Comparison of ENCODE assay signal across 1 cellular context in the genomic region with DNA sequence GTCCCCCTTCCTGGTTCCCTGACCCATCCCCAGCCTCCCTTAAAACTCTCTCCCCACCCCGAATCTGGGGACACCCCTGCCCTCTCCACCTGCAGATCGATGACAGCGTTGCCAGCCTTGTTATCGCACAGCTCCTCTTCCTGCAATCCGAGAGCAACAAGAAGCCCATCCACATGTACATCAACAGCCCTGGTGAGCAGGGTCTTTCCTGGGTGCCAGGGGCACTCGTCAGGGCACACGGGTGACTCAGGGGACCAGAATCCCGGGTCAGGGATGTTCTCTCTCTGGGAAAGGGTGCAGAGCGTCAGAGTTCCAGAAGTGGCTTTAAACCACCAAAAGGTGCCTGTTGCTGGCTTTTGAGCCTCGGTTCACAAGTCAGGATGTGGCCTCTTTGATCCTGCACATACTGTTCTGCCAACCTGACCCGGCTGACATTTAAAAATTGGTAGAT.
TF ChIP-seq lines count a peak whose summit lies in the region.

No MANE protein-coding gene starts in this region.

TF ChIP-seq in GM23338, 12 proteins besides CTCF, POLR2A, EP300 and RAD21 (continued from another document):
- TF ChIP-seq, protein P1, sequence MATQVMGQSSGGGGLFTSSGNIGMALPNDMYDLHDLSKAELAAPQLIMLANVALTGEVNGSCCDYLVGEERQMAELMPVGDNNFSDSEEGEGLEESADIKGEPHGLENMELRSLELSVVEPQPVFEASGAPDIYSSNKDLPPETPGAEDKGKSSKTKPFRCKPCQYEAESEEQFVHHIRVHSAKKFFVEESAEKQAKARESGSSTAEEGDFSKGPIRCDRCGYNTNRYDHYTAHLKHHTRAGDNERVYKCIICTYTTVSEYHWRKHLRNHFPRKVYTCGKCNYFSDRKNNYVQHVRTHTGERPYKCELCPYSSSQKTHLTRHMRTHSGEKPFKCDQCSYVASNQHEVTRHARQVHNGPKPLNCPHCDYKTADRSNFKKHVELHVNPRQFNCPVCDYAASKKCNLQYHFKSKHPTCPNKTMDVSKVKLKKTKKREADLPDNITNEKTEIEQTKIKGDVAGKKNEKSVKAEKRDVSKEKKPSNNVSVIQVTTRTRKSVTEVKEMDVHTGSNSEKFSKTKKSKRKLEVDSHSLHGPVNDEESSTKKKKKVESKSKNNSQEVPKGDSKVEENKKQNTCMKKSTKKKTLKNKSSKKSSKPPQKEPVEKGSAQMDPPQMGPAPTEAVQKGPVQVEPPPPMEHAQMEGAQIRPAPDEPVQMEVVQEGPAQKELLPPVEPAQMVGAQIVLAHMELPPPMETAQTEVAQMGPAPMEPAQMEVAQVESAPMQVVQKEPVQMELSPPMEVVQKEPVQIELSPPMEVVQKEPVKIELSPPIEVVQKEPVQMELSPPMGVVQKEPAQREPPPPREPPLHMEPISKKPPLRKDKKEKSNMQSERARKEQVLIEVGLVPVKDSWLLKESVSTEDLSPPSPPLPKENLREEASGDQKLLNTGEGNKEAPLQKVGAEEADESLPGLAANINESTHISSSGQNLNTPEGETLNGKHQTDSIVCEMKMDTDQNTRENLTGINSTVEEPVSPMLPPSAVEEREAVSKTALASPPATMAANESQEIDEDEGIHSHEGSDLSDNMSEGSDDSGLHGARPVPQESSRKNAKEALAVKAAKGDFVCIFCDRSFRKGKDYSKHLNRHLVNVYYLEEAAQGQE (IDR thresholded peaks at IDR 0.05; ENCODE audit: unreplicated experiment), result no peak
- TF ChIP-seq NANOG (IDR thresholded peaks at IDR 0.05; ENCODE audit: borderline replicate concordance), result no peak
- no peak for TF ChIP-seq ZNF331 (CRISPR knock-in tag; IDR thresholded peaks at IDR 0.05; ENCODE audit: low read depth)
- no peak for TF ChIP-seq ZNF114 (CRISPR knock-in tag; IDR thresholded peaks at IDR 0.05)
- TF ChIP-seq, protein P2, sequence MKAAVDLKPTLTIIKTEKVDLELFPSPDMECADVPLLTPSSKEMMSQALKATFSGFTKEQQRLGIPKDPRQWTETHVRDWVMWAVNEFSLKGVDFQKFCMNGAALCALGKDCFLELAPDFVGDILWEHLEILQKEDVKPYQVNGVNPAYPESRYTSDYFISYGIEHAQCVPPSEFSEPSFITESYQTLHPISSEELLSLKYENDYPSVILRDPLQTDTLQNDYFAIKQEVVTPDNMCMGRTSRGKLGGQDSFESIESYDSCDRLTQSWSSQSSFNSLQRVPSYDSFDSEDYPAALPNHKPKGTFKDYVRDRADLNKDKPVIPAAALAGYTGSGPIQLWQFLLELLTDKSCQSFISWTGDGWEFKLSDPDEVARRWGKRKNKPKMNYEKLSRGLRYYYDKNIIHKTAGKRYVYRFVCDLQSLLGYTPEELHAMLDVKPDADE (IDR thresholded peaks at IDR 0.05), result no peak
- TF ChIP-seq, protein P3, sequence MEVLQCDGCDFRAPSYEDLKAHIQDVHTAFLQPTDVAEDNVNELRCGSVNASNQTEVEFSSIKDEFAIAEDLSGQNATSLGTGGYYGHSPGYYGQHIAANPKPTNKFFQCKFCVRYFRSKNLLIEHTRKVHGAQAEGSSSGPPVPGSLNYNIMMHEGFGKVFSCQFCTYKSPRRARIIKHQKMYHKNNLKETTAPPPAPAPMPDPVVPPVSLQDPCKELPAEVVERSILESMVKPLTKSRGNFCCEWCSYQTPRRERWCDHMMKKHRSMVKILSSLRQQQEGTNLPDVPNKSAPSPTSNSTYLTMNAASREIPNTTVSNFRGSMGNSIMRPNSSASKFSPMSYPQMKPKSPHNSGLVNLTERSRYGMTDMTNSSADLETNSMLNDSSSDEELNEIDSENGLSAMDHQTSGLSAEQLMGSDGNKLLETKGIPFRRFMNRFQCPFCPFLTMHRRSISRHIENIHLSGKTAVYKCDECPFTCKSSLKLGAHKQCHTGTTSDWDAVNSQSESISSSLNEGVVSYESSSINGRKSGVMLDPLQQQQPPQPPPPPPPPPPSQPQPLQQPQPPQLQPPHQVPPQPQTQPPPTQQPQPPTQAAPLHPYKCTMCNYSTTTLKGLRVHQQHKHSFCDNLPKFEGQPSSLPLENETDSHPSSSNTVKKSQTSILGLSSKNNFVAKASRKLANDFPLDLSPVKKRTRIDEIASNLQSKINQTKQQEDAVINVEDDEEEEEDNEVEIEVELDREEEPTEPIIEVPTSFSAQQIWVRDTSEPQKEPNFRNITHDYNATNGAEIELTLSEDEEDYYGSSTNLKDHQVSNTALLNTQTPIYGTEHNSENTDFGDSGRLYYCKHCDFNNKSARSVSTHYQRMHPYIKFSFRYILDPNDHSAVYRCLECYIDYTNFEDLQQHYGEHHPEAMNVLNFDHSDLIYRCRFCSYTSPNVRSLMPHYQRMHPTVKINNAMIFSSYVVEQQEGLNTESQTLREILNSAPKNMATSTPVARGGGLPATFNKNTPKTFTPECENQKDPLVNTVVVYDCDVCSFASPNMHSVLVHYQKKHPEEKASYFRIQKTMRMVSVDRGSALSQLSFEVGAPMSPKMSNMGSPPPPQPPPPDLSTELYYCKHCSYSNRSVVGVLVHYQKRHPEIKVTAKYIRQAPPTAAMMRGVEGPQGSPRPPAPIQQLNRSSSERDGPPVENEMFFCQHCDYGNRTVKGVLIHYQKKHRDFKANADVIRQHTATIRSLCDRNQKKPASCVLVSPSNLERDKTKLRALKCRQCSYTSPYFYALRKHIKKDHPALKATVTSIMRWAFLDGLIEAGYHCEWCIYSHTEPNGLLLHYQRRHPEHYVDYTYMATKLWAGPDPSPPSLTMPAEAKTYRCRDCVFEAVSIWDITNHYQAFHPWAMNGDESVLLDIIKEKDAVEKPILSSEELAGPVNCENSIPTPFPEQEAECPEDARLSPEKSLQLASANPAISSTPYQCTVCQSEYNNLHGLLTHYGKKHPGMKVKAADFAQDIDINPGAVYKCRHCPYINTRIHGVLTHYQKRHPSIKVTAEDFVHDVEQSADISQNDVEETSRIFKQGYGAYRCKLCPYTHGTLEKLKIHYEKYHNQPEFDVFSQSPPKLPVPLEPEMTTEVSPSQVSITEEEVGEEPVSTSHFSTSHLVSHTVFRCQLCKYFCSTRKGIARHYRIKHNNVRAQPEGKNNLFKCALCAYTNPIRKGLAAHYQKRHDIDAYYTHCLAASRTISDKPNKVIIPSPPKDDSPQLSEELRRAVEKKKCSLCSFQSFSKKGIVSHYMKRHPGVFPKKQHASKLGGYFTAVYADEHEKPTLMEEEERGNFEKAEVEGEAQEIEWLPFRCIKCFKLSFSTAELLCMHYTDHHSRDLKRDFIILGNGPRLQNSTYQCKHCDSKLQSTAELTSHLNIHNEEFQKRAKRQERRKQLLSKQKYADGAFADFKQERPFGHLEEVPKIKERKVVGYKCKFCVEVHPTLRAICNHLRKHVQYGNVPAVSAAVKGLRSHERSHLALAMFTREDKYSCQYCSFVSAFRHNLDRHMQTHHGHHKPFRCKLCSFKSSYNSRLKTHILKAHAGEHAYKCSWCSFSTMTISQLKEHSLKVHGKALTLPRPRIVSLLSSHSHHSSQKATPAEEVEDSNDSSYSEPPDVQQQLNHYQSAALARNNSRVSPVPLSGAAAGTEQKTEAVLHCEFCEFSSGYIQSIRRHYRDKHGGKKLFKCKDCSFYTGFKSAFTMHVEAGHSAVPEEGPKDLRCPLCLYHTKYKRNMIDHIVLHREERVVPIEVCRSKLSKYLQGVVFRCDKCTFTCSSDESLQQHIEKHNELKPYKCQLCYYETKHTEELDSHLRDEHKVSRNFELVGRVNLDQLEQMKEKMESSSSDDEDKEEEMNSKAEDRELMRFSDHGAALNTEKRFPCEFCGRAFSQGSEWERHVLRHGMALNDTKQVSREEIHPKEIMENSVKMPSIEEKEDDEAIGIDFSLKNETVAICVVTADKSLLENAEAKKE (CRISPR knock-in tag; IDR thresholded peaks at IDR 0.05), result no peak
- no peak for TF ChIP-seq EZH2 (IDR thresholded peaks at IDR 0.05; ENCODE audit: low read depth, unreplicated experiment)
- TF ChIP-seq EZH2phosphoT487 (IDR thresholded peaks at IDR 0.05; ENCODE audit: unreplicated experiment), result no peak
- no peak for TF ChIP-seq CREB1 (CRISPR knock-in tag; IDR thresholded peaks at IDR 0.05; ENCODE audit: low read depth)
- no peak for TF ChIP-seq STAT1 (IDR thresholded peaks at IDR 0.05; ENCODE audit: unreplicated experiment)
